Comparison of ENCODE assay signal across 2 cellular contexts in the genomic region with DNA sequence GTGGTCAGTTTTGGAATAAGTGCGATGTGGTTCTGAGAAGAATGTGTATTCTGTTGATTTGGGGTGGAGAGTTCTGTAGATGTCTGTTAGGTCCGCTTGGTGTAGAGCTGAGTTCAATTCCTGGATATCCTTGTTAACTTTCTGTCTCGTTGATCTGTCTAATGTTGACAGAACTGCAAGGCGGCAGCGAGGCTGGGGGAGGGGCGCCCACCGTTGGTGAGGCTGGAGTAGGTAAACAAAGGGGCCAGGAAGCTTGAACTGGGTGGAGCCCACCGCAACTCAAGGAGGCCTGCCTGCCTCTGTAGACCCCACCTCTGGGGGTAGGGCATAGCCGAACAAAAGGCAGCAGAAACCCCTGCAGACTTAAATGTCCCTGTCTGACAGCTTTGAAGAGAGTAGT. TPM values are rescaled to one million over a fixed set of nuclear protein-coding genes. Genes with fewer than 3 reads are reported as not detected.
"Had no signal": no experiment of that assay in that cellular context is flagged by ENCODE, and none has a peak within 500 bp of the region (broad histone marks: within the 10 kb centered on the region; RNA-seq: fewer than 3 reads in every experiment).

No MANE protein-coding gene starts in this region.

RNA-seq across cellular contexts. Expression of a gene that starts 22.3 kb away (rescaled TPM):
- total RNA-seq: natural killer cell treated with Interleukin-12 subunit alpha and Interleukin-12 subunit beta and Interleukin-15 and Interleukin-18, amount 100 ng/mL, for 72 hours had no signal
- polyA plus RNA-seq: keratinocyte had no signal
